ENCODE assay signal across 8 cellular contexts in genomic region chr14:69242311-69243224, GRCh38. TPM values are rescaled to one million over a fixed set of nuclear protein-coding genes. Genes with fewer than 3 reads are reported as not detected.
DNase-seq lines count a peak whose midpoint lies in the region; ATAC-seq and TF ChIP-seq lines count a peak whose summit lies in the region.

No MANE protein-coding gene starts in this region.

- H4K20me1 ChIP-seq in MM.1S (ENCODE audit: insufficient read depth, low read length): no peaks in the 10 kb centered on the region

- H3K4me2 ChIP-seq in MM.1S (ENCODE audit: low read depth, low read length): no peak overlapping the region

- no peaks in the 10 kb centered on the region for H3K27me3 ChIP-seq in MM.1S (replicated peaks; ENCODE audit: insufficient read depth, low read length)

- no peak overlapping the region for H2AFZ ChIP-seq in MM.1S (ENCODE audit: low read length)

- no peak overlapping the region for H3K27ac ChIP-seq in MM.1S (ENCODE audit: low read length)
- no peak overlapping the region for H3K27ac ChIP-seq in SK-N-MC

- no peaks in the 10 kb centered on the region for H3K9me3 Mint-ChIP-seq in brain

- no peaks in the 10 kb centered on the region for H3K79me2 ChIP-seq in MM.1S (ENCODE audit: low read length)

- DNase-seq in GF-D8 (lab: John Stamatoyannopoulos, UW): peak; percentile 20
- peak; percentile 12 for DNase-seq in MM.1S
- peak; percentile 24 for DNase-seq in SK-N-MC (ENCODE audit: low read depth, low spot score)
- DNase-seq in iPS-NIHi7 (ENCODE audit: extremely low spot score): peak; percentile 81
- DNase-seq in smooth muscle cell of the brain vasculature (ENCODE audit: low read depth, low spot score): peak; percentile 50
- no peak for DNase-seq in NCI-H128 (lab: John Stamatoyannopoulos, UW; ENCODE audit: unreplicated experiment)

- no peak overlapping the region for H3K9ac ChIP-seq in MM.1S (ENCODE audit: low read length)
- no peak overlapping the region for H3K9ac ChIP-seq in SK-N-MC (ENCODE audit: insufficient read length)

- H3K9me2 ChIP-seq in MM.1S (replicated peaks; ENCODE audit: insufficient read depth, low read length): no peaks in the 10 kb centered on the region

- H3K27me3 Mint-ChIP-seq in brain: peaks cover 4% of the 10 kb centered on the region

- H3K4me1 Mint-ChIP-seq in brain: peaks cover 30% of the 10 kb centered on the region

- H3K4me1 ChIP-seq in MM.1S (ENCODE audit: low read length): no peaks in the 10 kb centered on the region

- H3K4me3 ChIP-seq in MM.1S (ENCODE audit: low read length) (no peak overlapping the region), SK-N-MC (0 out of 2 replicates have a peak overlapping the region, but pooled peaks have one; percentile 3)

- H3K27ac Mint-ChIP-seq in brain: peak overlapping the region in 3 of 5 experiments; percentile 23 to 70 (median 25)

- H3F3A ChIP-seq in MM.1S (ENCODE audit: insufficient read depth, low read length): no peaks in the 10 kb centered on the region

- H3K9me3 ChIP-seq in MM.1S (replicated peaks; ENCODE audit: insufficient read depth, low read length) (no peaks in the 10 kb centered on the region), SK-N-MC (ENCODE audit: low read depth, low read length) (no peaks in the 10 kb centered on the region)

- no peak for ATAC-seq in HG03342 (IDR thresholded peaks at IDR 0.05; ENCODE audit: unreplicated experiment)

- TF ChIP-seq CTCF in MM.1S (IDR thresholded peaks at IDR 0.05; ENCODE audit: low read length) (peak; percentile 49), brain (conservative IDR thresholded peaks at IDR 0.05) (peak; percentile 91 to 92)

- peak overlapping the region in 1 of 5 experiments; percentile 65 for H3K4me3 Mint-ChIP-seq in brain

- H3K36me3 Mint-ChIP-seq in brain: peaks cover 15% of the 10 kb centered on the region

- H3K36me3 ChIP-seq in MM.1S (replicated peaks; ENCODE audit: insufficient read depth, low read length): no peaks in the 10 kb centered on the region
- H3K36me3 ChIP-seq in SK-N-MC (ENCODE audit: insufficient read depth, low read length): no peaks in the 10 kb centered on the region

RNA-seq across cellular contexts. Expression of gene GALNT16, which starts 17.4 kb away (rescaled TPM):
- 16.2 TPM for polyA plus RNA-seq in brain (ENCODE audit: insufficient read depth, low read depth, low replicate concordance)

RNA-seq across cellular contexts. Expression of gene EXD2, which starts 51.3 kb away (rescaled TPM):
- polyA plus RNA-seq in brain (ENCODE audit: insufficient read depth, low read depth, low replicate concordance): 44.0 TPM
